In the genomic region with DNA sequence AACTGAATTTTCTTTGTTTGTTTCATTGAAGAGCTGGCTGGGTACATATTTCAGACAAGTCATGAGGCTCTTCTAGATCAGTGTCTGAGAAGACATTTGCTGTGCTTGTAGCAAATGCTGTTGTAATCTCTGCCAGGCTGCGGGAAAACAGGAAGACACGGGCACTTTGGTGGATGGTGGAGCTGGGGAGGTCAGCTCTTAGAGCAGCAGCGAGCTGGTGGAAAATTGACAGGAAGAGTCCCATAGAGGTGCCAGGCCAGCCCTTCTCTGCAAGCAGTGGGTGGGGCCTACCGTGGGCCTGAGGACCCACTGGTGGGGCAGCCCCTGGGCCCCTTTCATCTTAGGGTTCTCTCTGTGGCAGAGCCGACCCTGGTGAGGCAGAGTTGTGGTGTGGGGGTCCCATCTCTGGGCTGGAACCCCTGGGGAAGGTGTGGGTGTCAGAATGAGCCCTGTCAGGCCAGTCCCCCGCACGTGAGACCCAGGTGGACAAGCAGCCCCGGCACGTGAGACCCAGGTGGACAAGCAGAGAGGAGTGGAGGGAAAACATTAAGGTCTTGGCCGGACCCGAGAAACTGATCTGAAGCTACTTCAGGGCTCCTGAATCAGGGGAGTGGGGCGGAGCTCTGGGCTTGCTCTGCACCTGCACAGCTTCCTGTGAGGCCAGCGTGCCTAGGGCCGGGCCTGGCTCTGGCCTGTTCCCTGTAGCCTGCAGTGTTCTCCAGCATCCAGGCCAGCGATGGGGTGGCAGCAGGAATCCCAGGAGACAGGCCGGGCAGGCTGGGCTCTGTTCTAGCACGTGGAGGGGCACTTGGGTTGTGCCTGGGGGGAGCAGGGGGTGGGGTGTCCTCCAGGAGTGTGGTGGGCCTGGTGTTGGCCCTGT, we compare ENCODE assay signal across 14 cellular contexts.
"Had no signal": no experiment of that assay in that cellular context is flagged by ENCODE, and none has a peak within 500 bp of the region (broad histone marks: within the 10 kb centered on the region; RNA-seq: fewer than 3 reads in every experiment).

No MANE protein-coding gene starts in this region.

- H3K4me3 Mint-ChIP-seq: activated naive CD8-positive, alpha-beta T cell treated with anti-CD3 and anti-CD28 coated beads, Interleukin-2, amount 50 U/mL, for 24 hours; activated T-helper 1 cell treated with anti-CD3 and anti-CD28 coated beads, Interleukin-12 subunit alpha, Interleukin-12 subunit beta, Interleukin-2, Interleukin-4 antibody, amounts not matched to agents 30 ng/mL and 10 ng/mL and 1 ng/mL, durations not matched to agents 14 hours and 24 hours and 36 hours; nephron; T-helper 2 cell treated with Interferon-gamma antibody and Interleukin-4, amounts not matched to agents 5 μg/mL and 100 μg/mL, for 36 hours had no signal

- ATAC-seq: activated naive CD8-positive, alpha-beta T cell treated with anti-CD3 and anti-CD28 coated beads, Interleukin-2, amount 50 U/mL, for 24 hours had no signal

- H3K36me3 ChIP-seq: ascending aorta, colonic mucosa, ovary, thyroid gland had no signal

- H3K27me3 Mint-ChIP-seq: activated naive CD8-positive, alpha-beta T cell treated with anti-CD3 and anti-CD28 coated beads, Interleukin-2, amount 50 U/mL, for 24 hours had no signal

- H3K4me1 Mint-ChIP-seq: activated naive CD8-positive, alpha-beta T cell treated with anti-CD3 and anti-CD28 coated beads, Interleukin-2, amount 50 U/mL, for 24 hours; nephron had no signal

- H3K4me1 ChIP-seq: ascending aorta, colonic mucosa, thyroid gland had no signal

- H3K4me3 ChIP-seq: ascending aorta, colonic mucosa, ovary, thyroid gland had no signal

- H3K27me3 ChIP-seq: ascending aorta, colonic mucosa, ovary, thyroid gland had no signal

- H3K27ac Mint-ChIP-seq: activated naive CD8-positive, alpha-beta T cell treated with anti-CD3 and anti-CD28 coated beads, Interleukin-2, amount 50 U/mL, for 24 hours; activated T-helper 1 cell treated with anti-CD3 and anti-CD28 coated beads, Interleukin-12 subunit alpha, Interleukin-12 subunit beta, Interleukin-2, Interleukin-4 antibody, amounts not matched to agents 30 ng/mL and 10 ng/mL and 1 ng/mL, durations not matched to agents 14 hours and 24 hours and 36 hours; nephron; T-helper 2 cell treated with Interferon-gamma antibody and Interleukin-4, amounts not matched to agents 5 μg/mL and 100 μg/mL, for 36 hours had no signal

- H3K27ac ChIP-seq: ascending aorta, colonic mucosa, ovary, thyroid gland had no signal

- H3K9me3 Mint-ChIP-seq: activated naive CD8-positive, alpha-beta T cell treated with anti-CD3 and anti-CD28 coated beads, Interleukin-2, amount 50 U/mL, for 24 hours; activated T-helper 1 cell treated with anti-CD3 and anti-CD28 coated beads, Interleukin-12 subunit alpha, Interleukin-12 subunit beta, Interleukin-2, Interleukin-4 antibody, amounts not matched to agents 30 ng/mL and 10 ng/mL and 1 ng/mL, durations not matched to agents 14 hours and 24 hours and 36 hours; nephron; T-helper 2 cell treated with Interferon-gamma antibody and Interleukin-4, amounts not matched to agents 5 μg/mL and 100 μg/mL, for 36 hours had no signal

- DNase-seq: activated naive CD4-positive, alpha-beta T cell; activated naive CD8-positive, alpha-beta T cell treated with anti-CD3 and anti-CD28 coated beads, Interleukin-2, amount 50 U/mL, for 24 hours; colonic mucosa; effector memory CD4-positive, alpha-beta T cell; erythroblast; hippocampal formation; stimulated activated CD4-positive, alpha-beta T cell treated with anti-CD3 and anti-CD28 coated beads, Interleukin-15, amount 100 ng/mL, for 24 hours; stimulated activated CD4-positive, alpha-beta T cell treated with anti-CD3 and anti-CD28 coated beads, Interleukin-4, amount 100 ng/mL, for 4 hours; thyroid gland had no signal

- H3K9me3 ChIP-seq: ascending aorta, colonic mucosa, ovary, thyroid gland had no signal
